8 cellular contexts compared by ENCODE assay signal in genomic region chr7:18320971-18321567, GRCh38.
DNase-seq lines count a peak whose midpoint lies in the region; ATAC-seq and TF ChIP-seq lines count a peak whose summit lies in the region.

No MANE protein-coding gene starts in this region.

- intact Hi-C loops in A673 (cut with micrococcal nuclease; ENCODE audit: unreplicated experiment), result loop anchor here (5.0 to 10.0 kb wide), 3 partner anchors 256 to 549 kb away; no protein-coding TSS in a partner anchor

- DNase-seq in A673 (ENCODE audit: low spot score) (peak; percentile 66), GM12865 (ENCODE audit: low read depth) (peak; percentile 59), HCEC 1CT (peak; percentile 45), M059J (ENCODE audit: low read depth) (peak; percentile 46), inferior parietal cortex (ENCODE audit: extremely low spot score) (peak; percentile 23), upper lobe of left lung (no peak)
- DNase-seq in stimulated activated CD4-positive, alpha-beta T cell treated with anti-CD3 and anti-CD28 coated beads, Interleukin-4, amount 100 ng/mL, for 24 hours, result no peak

- H3K4me3 ChIP-seq in A673 (ENCODE audit: low read depth, low read length, poor library complexity, severe bottlenecking), result no peak overlapping the region
- no peak overlapping the region for H3K4me3 ChIP-seq in GM12865 (ENCODE audit: low read depth, low read length)
- no peak overlapping the region for H3K4me3 ChIP-seq in WI38 (ENCODE audit: low read depth, low read length)
- no peak overlapping the region for H3K4me3 ChIP-seq in upper lobe of left lung

- WGBS in upper lobe of left lung, 2 donors, result 85 to 89% methylated on average over 2 of the region's 2 CpGs

- TF ChIP-seq POLR2A in upper lobe of left lung (IDR thresholded peaks at IDR 0.05), result no peak

- ATAC-seq in upper lobe of left lung (ENCODE audit: low FRiP score in 2 of 2), result peak in 1 of 2 donors; percentile 68

- POLR2A ChIA-PET in A673 (lab: Charles Lee; ENCODE audit: low non-redundant PET), result no interaction called here

- H3K27me3 ChIP-seq in A673 (replicated peaks; ENCODE audit: insufficient read depth, low read depth, low read length, poor library complexity) (no peaks in the 10 kb centered on the region), upper lobe of left lung (no peaks in the 10 kb centered on the region)

- TF ChIP-seq CTCF in A673 (conservative IDR thresholded peaks at IDR 0.05; ENCODE audit: low read depth, low read length) (peak; percentile 67), GM12865 (IDR thresholded peaks at IDR 0.05; ENCODE audit: insufficient read depth, low read depth, low read length, missing control alignments) (peak; percentile 60), WI38 (IDR thresholded peaks at IDR 0.05; ENCODE audit: low read depth, low read length) (peak; percentile 21; the same call in 1 of the 2 replicates), upper lobe of left lung (IDR thresholded peaks at IDR 0.05) (peak; percentile 18 to 64 (median 50))

- H3K27ac ChIP-seq in A673 (ENCODE audit: low read depth, low read length, poor library complexity, severe bottlenecking), result no peak overlapping the region
- H3K27ac ChIP-seq in upper lobe of left lung, result no peak overlapping the region

- H3K9me3 ChIP-seq in A673 (ENCODE audit: low read depth, low read length, poor library complexity, severe bottlenecking) (no peaks in the 10 kb centered on the region), upper lobe of left lung (no peaks in the 10 kb centered on the region)

- no TSS peak for BruUV-seq in A673 (replicated peaks; lab: Mats Ljungman, UMichigan)

- H3K4me1 ChIP-seq in A673 (ENCODE audit: insufficient read depth, low read length, poor library complexity, severe bottlenecking), result no peaks in the 10 kb centered on the region
- H3K4me1 ChIP-seq in upper lobe of left lung, result peaks cover 0 to 6% (median 3%) of the 10 kb centered on the region in 4 donors

- H3K36me3 ChIP-seq in A673 (ENCODE audit: insufficient read depth, low read length, poor library complexity, severe bottlenecking) (no peaks in the 10 kb centered on the region), upper lobe of left lung (no peaks in the 10 kb centered on the region)

- no peak for TF ChIP-seq EP300 in upper lobe of left lung (IDR thresholded peaks at IDR 0.05)

- CTCF ChIA-PET in A673 (lab: Charles Lee), result interaction anchor here (0.6 to 1.8 kb wide), 2 partner anchors 11 to 551 kb away, joined by 3 to 8 read pairs; no protein-coding TSS in a partner anchor

Comparison
In these comparisons a context has a peak if more than half of its experiments do, and no peak if none do; other contexts are left out.
1. DNase-seq: peak in A673 (single experiment), GM12865 (single experiment), HCEC 1CT (single experiment), M059J (single experiment) and inferior parietal cortex (single experiment); none in upper lobe of left lung (0 of 2) and stimulated activated CD4-positive, alpha-beta T cell treated with anti-CD3 and anti-CD28 coated beads, Interleukin-4, amount 100 ng/mL, for 24 hours (single experiment).
2. Peak in every context shown above with its lines, with median percentiles within 50 percentile points of each other: CTCF ChIP-seq.